27 cellular contexts compared by ENCODE assay signal in the genomic region with DNA sequence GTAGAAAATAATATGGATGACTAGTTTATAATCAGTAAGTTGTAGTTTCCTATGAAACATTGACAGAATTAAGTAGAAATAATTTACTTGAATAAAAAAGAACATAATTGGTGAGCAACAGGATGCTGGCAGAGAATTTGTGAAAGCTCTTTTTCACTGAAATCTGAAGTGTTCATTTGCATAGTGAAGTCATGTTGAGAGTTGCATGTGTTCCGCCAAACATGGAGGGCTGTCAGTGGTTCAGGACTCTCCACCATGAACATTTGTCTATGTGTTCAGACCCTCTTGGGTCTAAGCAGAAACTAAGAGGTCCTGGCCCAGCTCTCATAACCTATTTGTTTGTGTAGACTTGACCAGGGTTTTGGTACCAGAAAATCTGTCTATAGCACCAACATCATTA.
"Had no signal": no experiment of that assay in that cellular context is flagged by ENCODE, and none has a peak within 500 bp of the region (broad histone marks: within the 10 kb centered on the region; RNA-seq: fewer than 3 reads in every experiment).

No MANE protein-coding gene starts in this region.

- H3K27me3 ChIP-seq: brain microvascular endothelial cell, foreskin keratinocyte, gastrocnemius medialis, heart right ventricle, hepatocyte had no signal

- H3K36me3 ChIP-seq: brain microvascular endothelial cell, gastrocnemius medialis, heart right ventricle had no signal

- H3K9me3 ChIP-seq: gastrocnemius medialis, heart right ventricle had no signal

- ATAC-seq: activated CD8-positive, alpha-beta T cell treated with anti-CD3 and anti-CD28 coated beads for 36 hours; activated T-cell treated with anti-CD3 and anti-CD28 coated beads, Interleukin-2, amount 50 U/mL, for 4 hours; activated T-helper 17 cell treated with anti-CD3 and anti-CD28 coated beads, Interleukin-2, amount 50 U/mL, for 72 hours; esophagus mucosa; foreskin keratinocyte; gastrocnemius medialis; heart right ventricle; WTC11 had no signal

- H3K79me2 ChIP-seq: hepatocyte had no signal

- H3K4me2 ChIP-seq: hepatocyte had no signal

- H3K4me3 ChIP-seq: coronary artery, dorsolateral prefrontal cortex, gastrocnemius medialis, heart right ventricle, hepatocyte had no signal

- DNase-seq: activated CD4-positive, alpha-beta T cell treated with anti-CD3 and anti-CD28 coated beads for 1 hour; activated CD4-positive, alpha-beta T cell treated with anti-CD3 and anti-CD28 coated beads for 4 hours; activated CD4-positive, alpha-beta T cell treated with anti-CD3 and anti-CD28 coated beads, Interleukin-2, amount 10 ng/mL, durations not matched to agents 7 days and 5 days; activated CD4-positive, alpha-beta T cell treated with anti-CD3 and anti-CD28 coated beads, Interleukin-2, amount 50 U/mL, for 48 hours; activated CD8-positive, alpha-beta memory T cell treated with anti-CD3 and anti-CD28 coated beads for 24 hours; activated CD8-positive, alpha-beta T cell treated with anti-CD3 and anti-CD28 coated beads for 36 hours; activated effector memory CD4-positive, alpha-beta T cell treated with Interleukin-2 at 50 U/mL for 16 hours; activated gamma-delta T cell treated with Interleukin-2 at 50 U/mL for 16 hours; activated naive CD4-positive, alpha-beta T cell treated with anti-CD3 and anti-CD28 coated beads, Interleukin-2, amount 50 U/mL, for 16 hours; activated naive CD4-positive, alpha-beta T cell treated with Interleukin-2 at 50 U/mL for 16 hours; activated T-cell treated with anti-CD3 and anti-CD28 coated beads, Interleukin-2, amount 50 U/mL, for 4 hours; amniotic stem cell; anterior cingulate cortex; brain microvascular endothelial cell; dorsolateral prefrontal cortex; effector memory CD4-positive, alpha-beta T cell; endodermal cell; foreskin keratinocyte; gastrocnemius medialis; heart right ventricle; T-helper 2 cell had no signal

- H3K4me1 ChIP-seq: foreskin keratinocyte, gastrocnemius medialis had no signal

- H2AFZ ChIP-seq: hepatocyte had no signal

- H3K27ac ChIP-seq: brain microvascular endothelial cell, coronary artery, dorsolateral prefrontal cortex, foreskin keratinocyte, gastrocnemius medialis, heart right ventricle, hepatocyte, VCaP had no signal
